Comparison of ENCODE assay signal across 3 cellular contexts in genomic region chr7:130962109-130962508, GRCh38.
TF ChIP-seq lines count a peak whose summit lies in the region.

No MANE protein-coding gene starts in this region.

TF ChIP-seq in SK-N-SH, 30 proteins besides CTCF, POLR2A, EP300 and RAD21 (continued from another document):
- TF ChIP-seq USF1 (IDR thresholded peaks at IDR 0.05; ENCODE audit: borderline replicate concordance, low read depth): peak; percentile 53; the same call in 1 of the 2 replicates

TF ChIP-seq in SK-N-SH treated with all-trans-retinoic acid at 6 μM for 48 hours, 23 proteins besides CTCF, POLR2A, EP300 and RAD21:
- no peak for TF ChIP-seq PATZ1 (CRISPR knock-in tag; IDR thresholded peaks at IDR 0.05; ENCODE audit: borderline replicate concordance)
- TF ChIP-seq CREB5 (CRISPR knock-in tag; IDR thresholded peaks at IDR 0.05; ENCODE audit: low read depth): no peak
- TF ChIP-seq CSRNP3 (CRISPR knock-in tag; IDR thresholded peaks at IDR 0.05): no peak
- TF ChIP-seq TCF4 (CRISPR knock-in tag; IDR thresholded peaks at IDR 0.05; ENCODE audit: borderline replicate concordance): no peak
- TF ChIP-seq TSHZ2 (CRISPR knock-in tag; IDR thresholded peaks at IDR 0.05): no peak
- TF ChIP-seq BACH2 (CRISPR knock-in tag; IDR thresholded peaks at IDR 0.05; ENCODE audit: borderline replicate concordance): no peak
- no peak for TF ChIP-seq SNAI2 (CRISPR knock-in tag; IDR thresholded peaks at IDR 0.05)
- TF ChIP-seq TOX (CRISPR knock-in tag; IDR thresholded peaks at IDR 0.05; ENCODE audit: borderline replicate concordance): no peak
- no peak for TF ChIP-seq ZFP3 (CRISPR knock-in tag; IDR thresholded peaks at IDR 0.05)
- TF ChIP-seq ESRRG (CRISPR knock-in tag; IDR thresholded peaks at IDR 0.05): no peak
- no peak for TF ChIP-seq ZNF565 (CRISPR knock-in tag; conservative IDR thresholded peaks at IDR 0.05; ENCODE audit: low read depth)
- TF ChIP-seq OSR1 (CRISPR knock-in tag; IDR thresholded peaks at IDR 0.05): no peak
- TF ChIP-seq GLIS3 (CRISPR knock-in tag; IDR thresholded peaks at IDR 0.05): no peak
- no peak for TF ChIP-seq ZNF8 (CRISPR knock-in tag; IDR thresholded peaks at IDR 0.05)
- TF ChIP-seq RARB (CRISPR knock-in tag; IDR thresholded peaks at IDR 0.05): no peak
- no peak for TF ChIP-seq ZNF70 (CRISPR knock-in tag; IDR thresholded peaks at IDR 0.05)
- TF ChIP-seq ZFP30 (CRISPR knock-in tag; IDR thresholded peaks at IDR 0.05): no peak
- no peak for TF ChIP-seq ZC3H10 (CRISPR knock-in tag; IDR thresholded peaks at IDR 0.05)
- no peak for TF ChIP-seq POU6F1 (CRISPR knock-in tag; IDR thresholded peaks at IDR 0.05; ENCODE audit: borderline replicate concordance, low read depth)
- no peak for TF ChIP-seq ISL1 (CRISPR knock-in tag; IDR thresholded peaks at IDR 0.05)
TF ChIP-seq in SK-N-SH treated with all-trans-retinoic acid at 6 μM for 48 hours: peak in this region for 0.

TF ChIP-seq in IMR-90, 13 proteins besides CTCF, POLR2A, EP300 and RAD21 (continued from another document):
- TF ChIP-seq ELK1 (IDR thresholded peaks at IDR 0.05; ENCODE audit: borderline replicate concordance, low read depth, low read length) (no peak), USF2 (IDR thresholded peaks at IDR 0.05; ENCODE audit: low read depth, low read length) (peak; percentile 5; the same call in 1 of the 2 replicates)
